In genomic region chr14:102998393-102998792, GRCh38 we compare ENCODE assay signal across 1 cellular context.
TF ChIP-seq lines count a peak whose summit lies in the region.

No MANE protein-coding gene starts in this region.

TF ChIP-seq in SK-N-SH treated with all-trans-retinoic acid at 6 μM for 48 hours, 23 proteins besides CTCF, POLR2A, EP300 and RAD21:
- TF ChIP-seq PPARA (CRISPR knock-in tag; IDR thresholded peaks at IDR 0.05; ENCODE audit: borderline replicate concordance) (no peak), ISL1 (CRISPR knock-in tag; IDR thresholded peaks at IDR 0.05) (no peak), TSHZ2 (CRISPR knock-in tag; IDR thresholded peaks at IDR 0.05) (no peak), ZFP3 (CRISPR knock-in tag; IDR thresholded peaks at IDR 0.05) (no peak), POU6F1 (CRISPR knock-in tag; IDR thresholded peaks at IDR 0.05; ENCODE audit: borderline replicate concordance, low read depth) (no peak), ZNF8 (CRISPR knock-in tag; IDR thresholded peaks at IDR 0.05) (no peak), BACH2 (CRISPR knock-in tag; IDR thresholded peaks at IDR 0.05; ENCODE audit: borderline replicate concordance) (no peak), ESRRG (CRISPR knock-in tag; IDR thresholded peaks at IDR 0.05) (no peak), RARB (CRISPR knock-in tag; IDR thresholded peaks at IDR 0.05) (no peak), ZNF70 (CRISPR knock-in tag; IDR thresholded peaks at IDR 0.05) (no peak), CSDC2 (CRISPR knock-in tag; IDR thresholded peaks at IDR 0.05) (no peak), ARNTL (CRISPR knock-in tag; IDR thresholded peaks at IDR 0.05; ENCODE audit: borderline replicate concordance, low read depth) (no peak), CSRNP3 (CRISPR knock-in tag; IDR thresholded peaks at IDR 0.05) (no peak)
